7 cellular contexts compared by ENCODE assay signal in genomic region chr1:23452011-23452411, GRCh38. TPM values are rescaled to one million over a fixed set of nuclear protein-coding genes. Genes with fewer than 3 reads are reported as not detected.
DNase-seq lines count a peak whose midpoint lies in the region; ATAC-seq and TF ChIP-seq lines count a peak whose summit lies in the region.

No MANE protein-coding gene starts in this region.

- no peaks in the 10 kb centered on the region for H3K4me1 ChIP-seq in Panc1 (ENCODE audit: control insufficient read depth, insufficient read depth, low read length)
- peaks cover 20 to 27% of the 10 kb centered on the region in 2 donors for H3K4me1 ChIP-seq in duodenal mucosa (ENCODE audit: control insufficient read depth in 1 of 2, insufficient read depth in 2 of 2, low read length in 2 of 2)
- peaks cover 22% of the 10 kb centered on the region for H3K4me1 ChIP-seq in prostate gland (replicated peaks)

- H3K36me3 ChIP-seq in Panc1 (ENCODE audit: control insufficient read depth, insufficient read depth, low read length) (no peaks in the 10 kb centered on the region), duodenal mucosa (ENCODE audit: control insufficient read depth in 1 of 2, insufficient read depth in 2 of 2, low read length in 2 of 2) (peaks cover 0 to 5% of the 10 kb centered on the region in 2 donors), prostate gland (no peaks in the 10 kb centered on the region)

- 12% methylated on average over 5 of the region's 5 CpGs for WGBS in prostate gland

- ATAC-seq in Panc1 (peak; percentile 25; the same call in 1 of the 2 replicates), GM21423 (IDR thresholded peaks at IDR 0.05; ENCODE audit: unreplicated experiment) (no peak)

- H3K4me3 ChIP-seq in Panc1 (ENCODE audit: low read depth in 2 of 2, low read length in 2 of 2) (no peak overlapping the region), duodenal mucosa (ENCODE audit: low read depth in 1 of 2, low read length in 2 of 2) (no peak overlapping the region), prostate gland (no peak overlapping the region)

- H3K4me1 Mint-ChIP-seq in HFFc6 (ENCODE audit: low read depth): peaks cover 35% of the 10 kb centered on the region

- in situ Hi-C loops in Panc1 (cut with HindIII; ENCODE audit: low pct_unique_long_range_greater_than_20kb, low sequenced_read_pairs): no loop called here

- peak overlapping the region; percentile 41 to 49 for H3K9ac ChIP-seq in duodenal mucosa (ENCODE audit: low read depth in 1 of 2, low read length in 2 of 2)

- no peak for DNase-seq in HFFc6
- no peak for DNase-seq in Panc1 (ENCODE audit: low read depth, low spot score)
- peak; percentile 97 for DNase-seq in prostate gland (ENCODE audit: low spot score)
- DNase-seq in NAMALWA (ENCODE audit: low spot score): no peak
- no peak for DNase-seq in putamen (ENCODE audit: low spot score)

- TF ChIP-seq CTCF in HFFc6 (IDR thresholded peaks at IDR 0.05): no peak
- no peak for TF ChIP-seq CTCF in Panc1 (IDR thresholded peaks at IDR 0.05)
- TF ChIP-seq CTCF in prostate gland (IDR thresholded peaks at IDR 0.05): no peak

- H3K27ac ChIP-seq in Panc1 (ENCODE audit: low read length) (no peak overlapping the region), duodenal mucosa (ENCODE audit: low read depth, low read length) (no peak overlapping the region), prostate gland (peak overlapping the region; percentile 55 to 60)

- peaks cover 4% of the 10 kb centered on the region for H3K27me3 Mint-ChIP-seq in HFFc6 (ENCODE audit: insufficient read depth)

- H3K27me3 ChIP-seq in Panc1 (ENCODE audit: control insufficient read depth, insufficient read depth, low read length) (no peaks in the 10 kb centered on the region), duodenal mucosa (ENCODE audit: control insufficient read depth in 1 of 2, insufficient read depth in 2 of 2, low read length in 2 of 2) (peaks cover 0 to 4% of the 10 kb centered on the region in 2 donors), prostate gland (replicated peaks; ENCODE audit: insufficient read depth) (no peaks in the 10 kb centered on the region)

- H3K4me3 Mint-ChIP-seq in HFFc6: no peak overlapping the region

- intact Hi-C loops in Panc1 (cut with micrococcal nuclease; ENCODE audit: unreplicated experiment): no loop called here
- intact Hi-C loops in prostate gland (cut with DNase I): no loop called here

- no peaks in the 10 kb centered on the region for H3K36me3 Mint-ChIP-seq in HFFc6 (ENCODE audit: low read depth)

- no peak for TF ChIP-seq POLR2A in prostate gland (IDR thresholded peaks at IDR 0.05)

- POLR2A ChIA-PET in Panc1 (lab: Charles Lee): interaction anchor here (0.6 kb wide), 1 partner anchor 108 kb away, joined by 10 read pairs; the partner anchor contains the start of gene HNRNPR

- H3K27ac Mint-ChIP-seq in HFFc6: peak overlapping the region; percentile 71

- H3K9me3 ChIP-seq in Panc1 (ENCODE audit: control insufficient read depth, insufficient read depth, low read depth, low read length) (no peaks in the 10 kb centered on the region), duodenal mucosa (ENCODE audit: control insufficient read depth in 1 of 2, low read length in 2 of 2) (no peaks in the 10 kb centered on the region), prostate gland (no peaks in the 10 kb centered on the region)

- BruUV-seq in Panc1 (replicated peaks; lab: Mats Ljungman, UMichigan): no TSS peak

- no peaks in the 10 kb centered on the region for H3K9me3 Mint-ChIP-seq in HFFc6

- CTCF ChIA-PET in Panc1 (lab: Charles Lee): no interaction called here

RNA-seq across cellular contexts. Expression of gene TCEA3, which starts 27.5 kb away (rescaled TPM):
- total RNA-seq in HFFc6 (2021; fragmentation: NEBNext Ultra II Directional; extraction: Animal tissue kit (Norgen Biotek cat#: 25700)): 1 to 10 TPM; 6.0 to 8.4 (median 7.1) TPM
- 8.3 TPM for total RNA-seq in Panc1 (2021; ENCODE audit: unreplicated experiment)
- polyA plus RNA-seq in Panc1 (2012; ENCODE audit: insufficient read length): 17.2 TPM
- total RNA-seq in prostate gland: 100 to 1,000 TPM in 1 of 2 donors, 10 to 100 TPM in 1; 65.2 to 115 TPM

RNA-seq across cellular contexts. Expression of gene ASAP3, which starts 32.0 kb away (rescaled TPM):
- 10 to 100 TPM in 4 of 6 experiments, 1 to 10 TPM in 2; 5.9 to 14.5 (median 12.3) TPM for total RNA-seq in HFFc6 (2021; fragmentation: NEBNext Ultra II Directional; extraction: Animal tissue kit (Norgen Biotek cat#: 25700))
- 17.9 TPM for total RNA-seq in Panc1 (2021; ENCODE audit: unreplicated experiment)
- polyA plus RNA-seq in Panc1 (2012; ENCODE audit: insufficient read length): 14.0 TPM
- total RNA-seq in prostate gland: 10 to 100 TPM; 76.5 to 83.1 TPM

Comparison
In these comparisons a context has a peak if more than half of its experiments do, and no peak if none do; other contexts are left out.
1. H3K27ac ChIP-seq: peak in prostate gland (2 of 2); none in Panc1 (single experiment) and duodenal mucosa (single experiment).